In the genomic region with DNA sequence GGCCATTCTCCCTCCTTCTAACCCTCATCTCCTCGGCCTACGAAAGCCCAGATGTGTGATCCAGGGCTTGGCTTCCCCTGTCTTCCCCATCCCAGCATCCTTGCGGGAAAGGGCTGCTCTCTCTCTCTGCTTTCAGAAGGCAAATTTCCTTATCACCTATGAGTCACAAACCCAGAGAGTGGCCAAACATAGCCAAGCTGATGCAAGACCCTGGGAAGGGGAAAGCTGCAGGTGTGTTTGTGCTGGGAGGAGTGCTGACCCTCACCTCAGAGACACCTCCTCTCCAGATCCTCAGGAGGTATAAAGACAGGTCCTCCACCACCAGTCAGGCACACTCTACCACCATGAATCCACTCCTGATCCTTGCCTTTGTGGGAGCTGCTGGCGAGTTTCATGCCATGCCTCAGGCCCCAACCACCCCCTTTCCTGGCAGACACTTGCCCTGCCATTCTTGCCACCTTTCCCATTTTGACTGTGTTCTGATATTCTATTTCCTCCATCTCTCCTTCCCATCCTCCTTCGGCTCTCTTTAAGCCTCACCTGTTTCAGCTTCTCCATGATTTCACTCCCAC, we compare ENCODE assay signal across 1 cellular context.
TF ChIP-seq lines count a peak whose summit lies in the region.

No MANE protein-coding gene starts in this region.

TF ChIP-seq in K562, 482 proteins besides CTCF, POLR2A, EP300 and RAD21 (continued from another document):
- TF ChIP-seq MTA1 (IDR thresholded peaks at IDR 0.05; ENCODE audit: borderline replicate concordance) (no peak), CC2D1A (IDR thresholded peaks at IDR 0.05) (no peak), PHF8 (IDR thresholded peaks at IDR 0.05; ENCODE audit: borderline replicate concordance, low read length) (no peak), TCFL5 (CRISPR knock-in tag; conservative IDR thresholded peaks at IDR 0.05) (no peak), NFYB (IDR thresholded peaks at IDR 0.05; ENCODE audit: extremely low read depth, insufficient read length) (no peak), ZEB2 (IDR thresholded peaks at IDR 0.05) (0 out of 2 replicates have a peak, but pooled peaks have one; percentile 59), LEF1 (IDR thresholded peaks at IDR 0.05) (no peak), TCF7L2 (IDR thresholded peaks at IDR 0.05; ENCODE audit: low read depth, low read length) (no peak), ARID1B (IDR thresholded peaks at IDR 0.05) (peak; percentile 49; the same call in 1 of the 2 replicates)
- TF ChIP-seq, protein P1, sequence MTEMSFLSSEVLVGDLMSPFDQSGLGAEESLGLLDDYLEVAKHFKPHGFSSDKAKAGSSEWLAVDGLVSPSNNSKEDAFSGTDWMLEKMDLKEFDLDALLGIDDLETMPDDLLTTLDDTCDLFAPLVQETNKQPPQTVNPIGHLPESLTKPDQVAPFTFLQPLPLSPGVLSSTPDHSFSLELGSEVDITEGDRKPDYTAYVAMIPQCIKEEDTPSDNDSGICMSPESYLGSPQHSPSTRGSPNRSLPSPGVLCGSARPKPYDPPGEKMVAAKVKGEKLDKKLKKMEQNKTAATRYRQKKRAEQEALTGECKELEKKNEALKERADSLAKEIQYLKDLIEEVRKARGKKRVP (CRISPR knock-in tag; IDR thresholded peaks at IDR 0.05): 0 out of 2 replicates have a peak, but pooled peaks have one; percentile 47
- TF ChIP-seq, protein P2, sequence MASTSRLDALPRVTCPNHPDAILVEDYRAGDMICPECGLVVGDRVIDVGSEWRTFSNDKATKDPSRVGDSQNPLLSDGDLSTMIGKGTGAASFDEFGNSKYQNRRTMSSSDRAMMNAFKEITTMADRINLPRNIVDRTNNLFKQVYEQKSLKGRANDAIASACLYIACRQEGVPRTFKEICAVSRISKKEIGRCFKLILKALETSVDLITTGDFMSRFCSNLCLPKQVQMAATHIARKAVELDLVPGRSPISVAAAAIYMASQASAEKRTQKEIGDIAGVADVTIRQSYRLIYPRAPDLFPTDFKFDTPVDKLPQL (IDR thresholded peaks at IDR 0.05; ENCODE audit: extremely low read depth, insufficient read length): no peak
- TF ChIP-seq, protein P3, sequence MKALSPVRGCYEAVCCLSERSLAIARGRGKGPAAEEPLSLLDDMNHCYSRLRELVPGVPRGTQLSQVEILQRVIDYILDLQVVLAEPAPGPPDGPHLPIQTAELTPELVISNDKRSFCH (CRISPR knock-in tag; IDR thresholded peaks at IDR 0.05): no peak
- TF ChIP-seq, protein P3 (tag; IDR thresholded peaks at IDR 0.05): peak; percentile 86
